In the genomic region with DNA sequence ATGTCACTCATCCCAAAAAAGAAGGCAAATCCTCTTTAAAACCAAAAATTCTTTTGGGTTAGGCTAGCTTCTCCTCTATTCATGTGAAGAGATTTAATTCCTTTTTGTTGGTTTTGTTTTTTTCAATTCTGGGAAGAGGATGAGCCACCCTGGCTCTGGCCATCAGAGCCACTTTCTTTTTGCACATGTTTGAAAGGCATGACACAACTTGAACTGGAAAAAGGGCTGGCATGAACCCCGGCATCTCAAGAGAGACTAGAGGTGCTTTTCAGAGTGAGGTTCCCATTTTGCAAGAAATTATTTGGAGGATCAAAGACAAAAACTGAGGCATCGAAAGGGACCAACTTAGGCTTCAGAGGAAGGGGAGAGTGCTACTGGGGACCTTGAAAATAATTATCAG, we compare ENCODE assay signal across 22 cellular contexts.
A peak's percentile ranks its signal among the peaks of the same experiment; 100 is the strongest.
DNase-seq lines count a peak whose midpoint lies in the region; ATAC-seq and TF ChIP-seq lines count a peak whose summit lies in the region.
"Had no signal": no experiment of that assay in that cellular context is flagged by ENCODE, and none has a peak within 500 bp of the region (broad histone marks: within the 10 kb centered on the region; RNA-seq: fewer than 3 reads in every experiment).

No MANE protein-coding gene starts in this region.

- TF ChIP-seq POLR2A in esophagus muscularis mucosa (IDR thresholded peaks at IDR 0.05; ENCODE audit: low read depth), result no peak

- H3K79me2 ChIP-seq in ACC112 (ENCODE audit: control insufficient read depth, insufficient read depth, low read length, unreplicated experiment), result peaks cover 75% of the 10 kb centered on the region

- peaks cover 84% of the 10 kb centered on the region for H3K4me1 ChIP-seq in ACC112 (ENCODE audit: control insufficient read depth, insufficient read depth, low read length, unreplicated experiment)
- peaks cover 90% of the 10 kb centered on the region for H3K4me1 ChIP-seq in RWPE2 (ENCODE audit: insufficient read depth, poor library complexity, severe bottlenecking)
- H3K4me1 ChIP-seq in esophagus muscularis mucosa, result peaks cover 61 to 99% (median 93%) of the 10 kb centered on the region in 4 donors

- H3K9me3 ChIP-seq in RWPE2 (ENCODE audit: severe bottlenecking) (no peaks in the 10 kb centered on the region), esophagus muscularis mucosa (no peaks in the 10 kb centered on the region)
- H3K9me3 ChIP-seq: left lung, transverse colon had no signal

- TF ChIP-seq EP300 in esophagus muscularis mucosa (IDR thresholded peaks at IDR 0.05), result no peak

- ATAC-seq in RWPE2 (ENCODE audit: low read depth), result no peak
- no peak for ATAC-seq in GM21717 (IDR thresholded peaks at IDR 0.05; ENCODE audit: unreplicated experiment)
- no peak for ATAC-seq in HG03354 (IDR thresholded peaks at IDR 0.05; ENCODE audit: poor library complexity, severe bottlenecking, unreplicated experiment)
- ATAC-seq: activated CD8-positive, alpha-beta T cell treated with anti-CD3 and anti-CD28 coated beads for 36 hours; left lung had no signal

- intact Hi-C loops in esophagus muscularis mucosa (cut with DNase I), result loop anchor here (5.0 kb wide), 2 partner anchors 58 to 73 kb away; partner anchors contain the start of gene WWTR1

- H3K36me3 ChIP-seq in ACC112 (ENCODE audit: insufficient read depth, low read length) (no peaks in the 10 kb centered on the region), RWPE2 (ENCODE audit: low read depth) (no peaks in the 10 kb centered on the region), esophagus muscularis mucosa (no peaks in the 10 kb centered on the region)
- H3K36me3 ChIP-seq: left lung, transverse colon had no signal

- H3K4me3 ChIP-seq in ACC112 (ENCODE audit: low read depth, low read length) (peak overlapping the region; percentile 52), RWPE2 (ENCODE audit: severe bottlenecking) (no peak overlapping the region), esophagus muscularis mucosa (no peak overlapping the region), skin epidermis (no peak overlapping the region)
- H3K4me3 ChIP-seq: left lung, transverse colon had no signal

- WGBS in esophagus muscularis mucosa, result 90% methylated on average over 2 of the region's 2 CpGs

- H2AFZ ChIP-seq in ACC112 (ENCODE audit: low read length, unreplicated experiment), result no peak overlapping the region

- H3K27ac ChIP-seq in ACC112 (ENCODE audit: low read depth, low read length) (peak overlapping the region; percentile 24), RWPE2 (ENCODE audit: poor library complexity, severe bottlenecking) (peak overlapping the region; percentile 98), esophagus muscularis mucosa (replicated peaks in 1 of 4) (peak overlapping the region; percentile 17 to 60 (median 32)), skin epidermis (peak overlapping the region in 13 of 21 experiments; percentile 3 to 80 (median 58))

- no peak for DNase-seq in RWPE2 (ENCODE audit: low spot score)
- no peak for DNase-seq in esophagus muscularis mucosa (ENCODE audit: extremely low spot score)
- no peak for DNase-seq in NCI-H1436 treated with DMSO at 0.1 percent for 48 hours (lab: John Stamatoyannopoulos, UW)
- DNase-seq in NCI-H2029 (lab: John Stamatoyannopoulos, UW), result no peak
- DNase-seq: activated CD8-positive, alpha-beta T cell treated with anti-CD3 and anti-CD28 coated beads for 36 hours; activated gamma-delta T cell treated with Interleukin-2 at 50 U/mL for 16 hours; EL; GOT3; left lung; midbrain; NCI-H1436; NCI-H524; nephron progenitor cell; RPMI8226; stimulated activated CD4-positive, alpha-beta T cell treated with anti-CD3 and anti-CD28 coated beads, Interleukin-4, amount 100 ng/mL, for 1 hour; stimulated activated naive CD4-positive, alpha-beta T cell; T-helper 9 cell; transverse colon had no signal

- H3K27me3 ChIP-seq in ACC112 (ENCODE audit: insufficient read depth, low read length) (no peaks in the 10 kb centered on the region), RWPE2 (ENCODE audit: insufficient read depth, poor library complexity, severe bottlenecking) (no peaks in the 10 kb centered on the region), esophagus muscularis mucosa (no peaks in the 10 kb centered on the region)
- H3K27me3 ChIP-seq: left lung had no signal

- no peak for TF ChIP-seq CTCF in RWPE2 (IDR thresholded peaks at IDR 0.05; ENCODE audit: poor library complexity, severe bottlenecking)
- no peak for TF ChIP-seq CTCF in esophagus muscularis mucosa (IDR thresholded peaks at IDR 0.05)

Comparison
In these comparisons a context has a peak if more than half of its experiments do, and no peak if none do; other contexts are left out.
1. H3K27ac ChIP-seq: peak in every context shown above with its lines; median percentile 98 in RWPE2; 58 in skin epidermis; 32 in esophagus muscularis mucosa; 24 in ACC112.